10 cellular contexts compared by ENCODE assay signal in the genomic region with DNA sequence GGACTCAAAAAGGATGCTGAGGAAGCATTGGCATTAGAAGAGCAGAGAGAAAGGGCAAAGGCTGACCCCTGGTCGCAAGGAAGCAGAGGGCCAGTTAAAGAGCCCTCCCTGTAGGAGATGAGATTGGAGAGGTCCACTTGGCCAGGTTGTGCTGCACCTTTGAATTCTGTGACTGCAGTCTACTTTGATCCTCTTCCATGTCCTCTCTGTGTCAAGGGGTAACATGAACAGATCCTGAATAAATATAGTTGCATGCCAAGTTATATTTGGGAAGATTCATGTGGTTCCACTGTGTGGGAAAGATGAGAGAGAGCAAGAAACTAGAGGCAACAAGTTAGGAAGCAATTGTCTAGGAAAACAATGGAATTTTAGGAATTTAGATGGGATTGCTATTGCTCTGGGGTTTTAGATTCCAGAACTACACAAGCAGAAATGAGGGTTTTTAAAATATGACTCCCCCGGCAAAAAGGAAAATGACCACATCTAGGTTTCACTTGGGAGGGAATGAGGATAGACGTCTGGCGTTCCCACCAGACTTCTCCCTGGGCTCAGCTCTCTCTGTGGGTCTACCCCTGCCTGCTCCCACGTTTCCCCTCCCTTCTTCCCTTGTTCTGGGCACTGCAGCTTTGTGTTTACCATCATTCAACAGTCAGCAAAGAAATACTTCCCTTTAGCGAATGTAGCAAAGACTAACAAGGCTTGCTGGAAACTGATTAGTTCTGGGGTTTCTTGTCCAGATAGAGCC.
DNase-seq lines count a peak whose midpoint lies in the region; ATAC-seq and TF ChIP-seq lines count a peak whose summit lies in the region.
"Had no signal": no experiment of that assay in that cellular context is flagged by ENCODE, and none has a peak within 500 bp of the region (broad histone marks: within the 10 kb centered on the region; RNA-seq: fewer than 3 reads in every experiment).

No MANE protein-coding gene starts in this region.

- H3K4me1 ChIP-seq in GM23338 (ENCODE audit: insufficient read depth), result no peaks in the 10 kb centered on the region

- H3K4me3 Mint-ChIP-seq in GM23338 (no peak overlapping the region; the same call in 2 of the 3 replicates), memory B cell (no peak overlapping the region)

- H2AFZ ChIP-seq in GM23338, result peak overlapping the region; percentile 91; the same call in 1 of the 2 replicates

- H3K27ac ChIP-seq in GM23338 (ENCODE audit: low read depth) (no peak overlapping the region), dorsolateral prefrontal cortex (peak overlapping the region in 33 of 59 donors; percentile 1 to 74 (median 36)), temporal lobe (ENCODE audit: low read depth, low read length) (peak overlapping the region; percentile 69), caudate nucleus (ENCODE audit: low read depth, low read length) (no peak overlapping the region), WERI-Rb-1 (no peak overlapping the region)

- ATAC-seq in GM23338 (no peak), memory B cell (ENCODE audit: low read depth) (no peak), esophagus mucosa (no peak)

- no peaks in the 10 kb centered on the region for H3K36me3 Mint-ChIP-seq in GM23338 (ENCODE audit: low read depth)
- H3K36me3 Mint-ChIP-seq in memory B cell, result peaks cover 2% of the 10 kb centered on the region

- intact Hi-C loops in dorsolateral prefrontal cortex (cut with DNase I), result no loop called here

- peaks cover 9% of the 10 kb centered on the region; the same call in 2 of the 3 replicates for H3K4me1 Mint-ChIP-seq in GM23338
- H3K4me1 Mint-ChIP-seq in memory B cell, result peaks cover 11% of the 10 kb centered on the region

- H3K9me3 ChIP-seq in WERI-Rb-1 (ENCODE audit: severe bottlenecking), result peaks cover under 1% of the 10 kb centered on the region

- H4K20me1 ChIP-seq in GM23338 (replicated peaks; ENCODE audit: insufficient read depth), result no peaks in the 10 kb centered on the region

- no peak overlapping the region for H3K4me2 ChIP-seq in GM23338

- H3K36me3 ChIP-seq in GM23338 (ENCODE audit: insufficient read depth) (no peaks in the 10 kb centered on the region), WERI-Rb-1 (no peaks in the 10 kb centered on the region)

- H3K9me2 ChIP-seq in GM23338 (ENCODE audit: insufficient read depth), result peaks cover 4% of the 10 kb centered on the region; the same call in 1 of the 2 replicates

- no peaks in the 10 kb centered on the region for H3F3A ChIP-seq in GM23338 (replicated peaks; ENCODE audit: low read depth)

- no peak overlapping the region for H3K4me3 ChIP-seq in GM23338
- no peak overlapping the region for H3K4me3 ChIP-seq in dorsolateral prefrontal cortex
- H3K4me3 ChIP-seq in WERI-Rb-1 (ENCODE audit: low read depth, low read length), result no peak overlapping the region

- no peak overlapping the region for H3K27ac Mint-ChIP-seq in GM23338
- H3K27ac Mint-ChIP-seq in memory B cell, result peak overlapping the region; percentile 3

- no peaks in the 10 kb centered on the region for H3K27me3 ChIP-seq in GM23338 (ENCODE audit: insufficient read depth)
- H3K27me3 ChIP-seq in dorsolateral prefrontal cortex, result no peaks in the 10 kb centered on the region
- H3K27me3 ChIP-seq in WERI-Rb-1 (ENCODE audit: insufficient read depth, low read depth, severe bottlenecking), result no peaks in the 10 kb centered on the region

- DNase-seq in GM23338 (ENCODE audit: low spot score) (no peak), dorsolateral prefrontal cortex (no peak), memory B cell (ENCODE audit: low spot score in 2 of 2) (no peak), caudate nucleus (lab: John Stamatoyannopoulos, UW) (no peak), WERI-Rb-1 (no peak), OCI-M2 (lab: John Stamatoyannopoulos, UW; ENCODE audit: unreplicated experiment) (no peak)
- DNase-seq: activated CD8-positive, alpha-beta memory T cell treated with anti-CD3 and anti-CD28 coated beads, Interleukin-2, amount 50 U/mL, for 4 hours; NCI-H774 had no signal

- H3K79me2 ChIP-seq in GM23338 (replicated peaks; ENCODE audit: insufficient read depth), result no peaks in the 10 kb centered on the region

- H3K9me3 Mint-ChIP-seq in GM23338 (peaks cover 4% of the 10 kb centered on the region; the same call in 1 of the 3 replicates), memory B cell (no peaks in the 10 kb centered on the region)

- H3K27me3 Mint-ChIP-seq in GM23338 (ENCODE audit: insufficient read depth, low read depth, poor library complexity), result peaks cover 2% of the 10 kb centered on the region
- no peaks in the 10 kb centered on the region for H3K27me3 Mint-ChIP-seq in memory B cell

- no peak for TF ChIP-seq CTCF in GM23338 (conservative IDR thresholded peaks at IDR 0.05; ENCODE audit: low read depth in 2 of 2)
- TF ChIP-seq CTCF in dorsolateral prefrontal cortex (IDR thresholded peaks at IDR 0.05 in 54 of 56, conservative IDR thresholded peaks at IDR 0.05 in 2 of 56; ENCODE audit: low read depth in 1 of 56, partially characterized antibody in 56 of 56), result no peak
- no peak for TF ChIP-seq CTCF in WERI-Rb-1 (IDR thresholded peaks at IDR 0.05; ENCODE audit: low read depth, low read length)

TF ChIP-seq in GM23338, 12 proteins besides CTCF, POLR2A, EP300 and RAD21 (continues in another document):
- TF ChIP-seq JUNB (IDR thresholded peaks at IDR 0.05; ENCODE audit: unreplicated experiment) (no peak), POLR2AphosphoS5 (IDR thresholded peaks at IDR 0.05; ENCODE audit: low read depth) (no peak), NANOG (IDR thresholded peaks at IDR 0.05; ENCODE audit: borderline replicate concordance) (no peak), ZNF114 (CRISPR knock-in tag; IDR thresholded peaks at IDR 0.05) (no peak), CREB1 (CRISPR knock-in tag; IDR thresholded peaks at IDR 0.05; ENCODE audit: low read depth) (no peak), EZH2phosphoT487 (IDR thresholded peaks at IDR 0.05; ENCODE audit: unreplicated experiment) (no peak), ZNF331 (CRISPR knock-in tag; IDR thresholded peaks at IDR 0.05; ENCODE audit: low read depth) (no peak)
- TF ChIP-seq, protein P1, sequence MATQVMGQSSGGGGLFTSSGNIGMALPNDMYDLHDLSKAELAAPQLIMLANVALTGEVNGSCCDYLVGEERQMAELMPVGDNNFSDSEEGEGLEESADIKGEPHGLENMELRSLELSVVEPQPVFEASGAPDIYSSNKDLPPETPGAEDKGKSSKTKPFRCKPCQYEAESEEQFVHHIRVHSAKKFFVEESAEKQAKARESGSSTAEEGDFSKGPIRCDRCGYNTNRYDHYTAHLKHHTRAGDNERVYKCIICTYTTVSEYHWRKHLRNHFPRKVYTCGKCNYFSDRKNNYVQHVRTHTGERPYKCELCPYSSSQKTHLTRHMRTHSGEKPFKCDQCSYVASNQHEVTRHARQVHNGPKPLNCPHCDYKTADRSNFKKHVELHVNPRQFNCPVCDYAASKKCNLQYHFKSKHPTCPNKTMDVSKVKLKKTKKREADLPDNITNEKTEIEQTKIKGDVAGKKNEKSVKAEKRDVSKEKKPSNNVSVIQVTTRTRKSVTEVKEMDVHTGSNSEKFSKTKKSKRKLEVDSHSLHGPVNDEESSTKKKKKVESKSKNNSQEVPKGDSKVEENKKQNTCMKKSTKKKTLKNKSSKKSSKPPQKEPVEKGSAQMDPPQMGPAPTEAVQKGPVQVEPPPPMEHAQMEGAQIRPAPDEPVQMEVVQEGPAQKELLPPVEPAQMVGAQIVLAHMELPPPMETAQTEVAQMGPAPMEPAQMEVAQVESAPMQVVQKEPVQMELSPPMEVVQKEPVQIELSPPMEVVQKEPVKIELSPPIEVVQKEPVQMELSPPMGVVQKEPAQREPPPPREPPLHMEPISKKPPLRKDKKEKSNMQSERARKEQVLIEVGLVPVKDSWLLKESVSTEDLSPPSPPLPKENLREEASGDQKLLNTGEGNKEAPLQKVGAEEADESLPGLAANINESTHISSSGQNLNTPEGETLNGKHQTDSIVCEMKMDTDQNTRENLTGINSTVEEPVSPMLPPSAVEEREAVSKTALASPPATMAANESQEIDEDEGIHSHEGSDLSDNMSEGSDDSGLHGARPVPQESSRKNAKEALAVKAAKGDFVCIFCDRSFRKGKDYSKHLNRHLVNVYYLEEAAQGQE (IDR thresholded peaks at IDR 0.05; ENCODE audit: unreplicated experiment), result no peak

Comparison
In these comparisons a context has a peak if more than half of its experiments do, and no peak if none do; other contexts are left out.
1. H3K27ac ChIP-seq: peak in dorsolateral prefrontal cortex (33 of 59) and temporal lobe (single experiment); none in GM23338 (single experiment), caudate nucleus (single experiment) and WERI-Rb-1 (single experiment).